ENCODE assay signal across 8 cellular contexts in the genomic region with DNA sequence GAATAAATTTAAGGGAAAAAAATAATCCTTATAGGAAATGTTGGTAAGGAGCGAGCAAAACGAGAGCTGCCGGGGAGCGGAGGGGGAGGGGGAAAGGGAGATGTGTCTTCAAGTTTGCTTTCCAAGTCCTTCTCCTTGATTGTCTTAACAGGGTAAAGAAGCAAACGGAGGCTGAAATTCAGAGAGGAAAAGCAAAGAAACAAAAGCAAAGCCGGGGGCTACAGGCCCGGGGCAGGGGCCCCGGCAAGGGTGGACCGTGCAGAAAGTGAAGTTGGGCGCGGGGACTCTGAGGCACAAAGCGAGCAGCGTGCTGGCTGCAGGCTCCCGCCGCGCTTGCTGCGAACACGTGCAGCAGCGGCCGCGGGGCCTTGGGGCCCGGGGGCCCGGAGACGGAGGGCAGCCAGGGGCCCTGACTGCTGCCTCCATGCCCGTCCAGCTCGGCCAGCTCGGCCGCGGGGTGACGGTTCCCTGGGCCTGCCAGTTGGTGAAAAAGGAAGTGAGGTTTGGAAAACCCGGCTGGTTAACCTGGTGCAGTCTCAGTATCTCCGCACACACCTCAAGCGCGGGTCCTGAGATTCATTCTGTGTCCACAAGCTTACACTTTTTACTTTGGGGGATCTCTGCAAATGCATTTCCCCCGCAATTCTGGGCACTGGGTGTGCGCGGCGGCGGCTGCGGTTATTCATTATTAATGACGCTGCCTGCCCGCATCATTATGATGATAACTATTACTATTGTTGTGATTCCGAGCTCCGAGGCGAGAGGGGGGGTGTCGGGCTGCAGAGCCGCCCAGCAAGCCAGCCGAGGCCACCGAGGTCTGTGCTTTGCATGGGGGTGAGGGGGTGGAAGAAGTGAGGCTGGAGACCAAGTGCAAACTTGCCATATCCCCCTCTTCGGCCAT. TPM values are rescaled to one million over a fixed set of nuclear protein-coding genes. Genes with fewer than 3 reads are reported as not detected.
DNase-seq lines count a peak whose midpoint lies in the region; TF ChIP-seq lines count a peak whose summit lies in the region.

No MANE protein-coding gene starts in this region.

- H3K4me3 ChIP-seq in NT2/D1 (ENCODE audit: insufficient read length, low read depth) = peak overlapping the region; percentile 73
- peak overlapping the region; percentile 73 for H3K4me3 ChIP-seq in colonic mucosa
- peak overlapping the region; percentile 70 for H3K4me3 ChIP-seq in mesodermal cell (ENCODE audit: extremely low read depth, insufficient read depth, low read length, poor library complexity, severe bottlenecking)
- H3K4me3 ChIP-seq in uterus = peak overlapping the region; percentile 26 to 49

- H3K27ac ChIP-seq in H9 (ENCODE audit: insufficient read length, low read depth, low read length) = peak overlapping the region; percentile 9
- H3K27ac ChIP-seq in colonic mucosa = peak overlapping the region; percentile 78
- peak overlapping the region; percentile 49 for H3K27ac ChIP-seq in mesodermal cell (ENCODE audit: low read depth, low read length, severe bottlenecking)
- no peak overlapping the region for H3K27ac ChIP-seq in uterus

- H2BK20ac ChIP-seq in H9 (ENCODE audit: low read depth, low read length, poor library complexity, severe bottlenecking) = no peak overlapping the region

- H3K4ac ChIP-seq in H9 (ENCODE audit: low read depth, low read length) = no peak overlapping the region

- H3K56ac ChIP-seq in H9 (ENCODE audit: insufficient read length, low read depth, low read length) = no peak overlapping the region

- TF ChIP-seq POLR2A in uterus (IDR thresholded peaks at IDR 0.05) = no peak

- H3K4me1 ChIP-seq in H9 (ENCODE audit: insufficient read depth, low read length) (peaks cover 4% of the 10 kb centered on the region; the same call in 1 of the 2 replicates), NT2/D1 (ENCODE audit: insufficient read depth, insufficient read length) (peaks cover 1% of the 10 kb centered on the region), colonic mucosa (peaks cover 8% of the 10 kb centered on the region), mesodermal cell (ENCODE audit: control insufficient read depth, insufficient read depth, low read length, poor library complexity, severe bottlenecking) (peaks cover 6% of the 10 kb centered on the region), uterus (peaks cover 0 to 27% of the 10 kb centered on the region in 2 donors)

- H3K4me2 ChIP-seq in H9 (ENCODE audit: insufficient read depth, insufficient read length, low read length) = peak overlapping the region; percentile 94

- no CpG with 5 or more reads among the region's 50 CpGs for WGBS in H9 (ENCODE audit: extremely low coverage, insufficient read length, low lambda C conversion rate)
- 1% methylated on average over 34 to 35 of the region's 50 CpGs for WGBS in mesodermal cell (ENCODE audit: insufficient coverage in 2 of 2), 2 experiments

- no peak for TF ChIP-seq CTCF in H9 (conservative IDR thresholded peaks at IDR 0.05)
- no peak for TF ChIP-seq CTCF in colonic mucosa (IDR thresholded peaks at IDR 0.05)
- no peak for TF ChIP-seq CTCF in uterus (IDR thresholded peaks at IDR 0.05)

- H4K5ac ChIP-seq in H9 (ENCODE audit: insufficient read length, low read depth, low read length) = no peak overlapping the region

- H2BK120ac ChIP-seq in H9 (ENCODE audit: low read depth, low read length, poor library complexity, severe bottlenecking) = no peak overlapping the region

- H3K27ac Mint-ChIP-seq in H9 = peak overlapping the region; percentile 95 to 99 (median 97)

- peaks cover 44 to 45% of the 10 kb centered on the region in 2 experiments for H3K4me1 Mint-ChIP-seq in H9

- no peak overlapping the region for H4K91ac ChIP-seq in H9 (ENCODE audit: insufficient read length, low read depth, low read length)

- H3T11ph ChIP-seq in H9 (ENCODE audit: low read length) = no peak overlapping the region

- peak overlapping the region; percentile 95 for H3K4me3 Mint-ChIP-seq in H9

- peak overlapping the region; percentile 63 for H3K9ac ChIP-seq in H9 (ENCODE audit: extremely low read depth, insufficient read length, low read length)
- peak overlapping the region; percentile 93 for H3K9ac ChIP-seq in NT2/D1 (ENCODE audit: insufficient read length, low read depth)
- peak overlapping the region; percentile 64 to 88 for H3K9ac ChIP-seq in colonic mucosa (ENCODE audit: low read depth in 2 of 2, low read length in 2 of 2)

- intact Hi-C loops in colonic mucosa (cut with DNase I) (loop anchor here (10.0 kb wide), 1 partner anchor 335 kb away; no protein-coding TSS in a partner anchor), uterus (cut with DNase I; ENCODE audit: low total_unique reads) (no loop called here)

- DNase-seq in DMS153 treated with DMSO at 0.1 percent for 48 hours (lab: John Stamatoyannopoulos, UW; ENCODE audit: unreplicated experiment) (peak; percentile 77), DMS153 (lab: John Stamatoyannopoulos, UW) (no peak), H9 (no peak), NT2/D1 (ENCODE audit: low read depth, low spot score) (no peak), colonic mucosa (peak; percentile 63), uterus (no peak), NCI-H2107 treated with DMSO at 0.1 percent for 48 hours (lab: John Stamatoyannopoulos, UW; ENCODE audit: unreplicated experiment) (no peak)

- peak overlapping the region; percentile 36; the same call in 1 of the 2 replicates for H3K14ac ChIP-seq in H9 (ENCODE audit: insufficient read depth, low read length)

- H2AFZ ChIP-seq in H9 (ENCODE audit: low read length) = no peak overlapping the region

- H4K20me1 ChIP-seq in H9 (ENCODE audit: control insufficient read depth, insufficient read depth, insufficient read length) = no peaks in the 10 kb centered on the region

- H3K9me3 ChIP-seq in H9 (ENCODE audit: control insufficient read depth, low read depth, low read length) (no peaks in the 10 kb centered on the region), NT2/D1 (ENCODE audit: insufficient read depth, low read length) (no peaks in the 10 kb centered on the region), colonic mucosa (no peaks in the 10 kb centered on the region), mesodermal cell (ENCODE audit: control insufficient read depth, low read length) (no peaks in the 10 kb centered on the region), uterus (no peaks in the 10 kb centered on the region)

- peak overlapping the region; percentile 30 for H3K18ac ChIP-seq in H9 (ENCODE audit: insufficient read length, low read depth, low read length)

- H3K79me1 ChIP-seq in H9 (ENCODE audit: insufficient read depth, low read depth, low read length, poor library complexity, severe bottlenecking) = no peaks in the 10 kb centered on the region

- no peak overlapping the region for H2BK5ac ChIP-seq in H9 (ENCODE audit: insufficient read length, low read length)

- H3K79me2 ChIP-seq in H9 (ENCODE audit: insufficient read depth, low read length) = peaks cover 30% of the 10 kb centered on the region; the same call in 1 of the 2 replicates

- no peak overlapping the region for H3K23ac ChIP-seq in H9 (ENCODE audit: insufficient read length, low read depth, low read length)

- H4K8ac ChIP-seq in H9 (replicated peaks; ENCODE audit: insufficient read length, low read depth, low read length) = no peak overlapping the region

- H3K23me2 ChIP-seq in H9 (ENCODE audit: insufficient read length, low read depth, low read length, poor library complexity, severe bottlenecking) = peaks cover 32% of the 10 kb centered on the region

- H3K27me3 Mint-ChIP-seq in H9 (ENCODE audit: low read depth) = no peaks in the 10 kb centered on the region

- no peaks in the 10 kb centered on the region for H3K27me3 ChIP-seq in H9 (ENCODE audit: insufficient read depth, low read length)
- H3K27me3 ChIP-seq in NT2/D1 (ENCODE audit: insufficient read depth, insufficient read length) = no peaks in the 10 kb centered on the region
- no peaks in the 10 kb centered on the region for H3K27me3 ChIP-seq in colonic mucosa
- H3K27me3 ChIP-seq in uterus = peaks cover 7 to 39% of the 10 kb centered on the region in 2 donors

- no peak overlapping the region for H2AK5ac ChIP-seq in H9 (ENCODE audit: insufficient read length, low read length)

- no peaks in the 10 kb centered on the region for H3K9me3 Mint-ChIP-seq in H9

- H3K36me3 Mint-ChIP-seq in H9 (ENCODE audit: insufficient read depth in 1 of 3, low read depth in 3 of 3) = peaks cover 20 to 52% (median 29%) of the 10 kb centered on the region in 3 experiments; a peak in 6 of 7 replicates

- no peak overlapping the region for H2BK15ac ChIP-seq in H9 (ENCODE audit: low read depth, low read length)

- no peak overlapping the region for H2BK12ac ChIP-seq in H9 (ENCODE audit: insufficient read length, low read depth, low read length)

- H3K36me3 ChIP-seq in NT2/D1 (ENCODE audit: insufficient read depth, insufficient read length, low read length) (peaks cover 21% of the 10 kb centered on the region), colonic mucosa (no peaks in the 10 kb centered on the region), mesodermal cell (ENCODE audit: control insufficient read depth, insufficient read depth, low read length) (peaks cover 12% of the 10 kb centered on the region), uterus (no peaks in the 10 kb centered on the region)

RNA-seq across cellular contexts. Expression of a gene that starts 4.0 kb away (rescaled TPM):
- total RNA-seq in H9 (2021) (91.4 and 92.7 TPM in 2 replicates), colonic mucosa (10 to 100 TPM; 22.9 to 27.1 TPM), uterus (1 to 10 TPM; 1.5 to 8.8 (median 3.2) TPM)
- polyA plus RNA-seq in mesodermal cell (2013, experiment 1 of 2) = 11.3 TPM
- polyA plus RNA-seq in mesodermal cell (2013, experiment 2 of 2) = 11.6 TPM

Comparison
In these comparisons a context has a peak if more than half of its experiments do, and no peak if none do; other contexts are left out.
1. DNase-seq: peak in DMS153 treated with DMSO at 0.1 percent for 48 hours (single experiment) and colonic mucosa (single experiment); none in DMS153 (single experiment), H9 (single experiment), NT2/D1 (single experiment), uterus (0 of 2) and NCI-H2107 treated with DMSO at 0.1 percent for 48 hours (single experiment).
2. H3K27ac ChIP-seq: peak in H9 (single experiment), colonic mucosa (single experiment) and mesodermal cell (single experiment); none in uterus (0 of 2).
3. Peak in every context shown above with its lines, with median percentiles within 50 percentile points of each other: H3K9ac ChIP-seq and H3K4me3 ChIP-seq.